ENCODE assay signal across 14 cellular contexts in the genomic region with DNA sequence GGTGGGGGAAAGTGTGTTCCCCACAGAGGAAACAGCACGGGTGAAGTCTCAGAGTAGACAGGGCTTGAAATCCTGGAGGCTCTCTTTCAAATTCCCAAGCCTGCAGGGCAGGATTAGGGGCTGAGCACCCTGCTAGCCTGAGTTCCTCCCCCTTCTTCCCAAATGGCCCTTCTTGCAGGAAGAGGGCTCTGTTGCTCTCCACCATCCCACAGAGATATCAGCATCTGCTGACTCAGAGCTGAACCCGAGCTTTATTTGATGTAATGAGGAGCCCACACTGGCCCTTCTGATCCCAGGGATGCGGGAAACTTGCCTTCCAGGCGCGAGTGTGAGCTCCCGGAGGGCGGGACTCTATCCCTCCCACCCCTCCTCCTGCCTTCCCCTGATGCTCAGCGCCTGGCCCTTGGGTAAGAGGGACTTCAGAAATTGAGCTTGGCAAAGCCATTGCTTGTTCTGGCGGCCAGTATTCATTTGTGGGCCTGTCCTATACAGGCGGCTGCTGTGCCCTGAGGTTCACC. TPM values are rescaled to one million over a fixed set of nuclear protein-coding genes. Genes with fewer than 3 reads are reported as not detected.
DNase-seq lines count a peak whose midpoint lies in the region; ATAC-seq, FAIRE-seq and TF ChIP-seq lines count a peak whose summit lies in the region.
"Had no signal": no experiment of that assay in that cellular context is flagged by ENCODE, and none has a peak within 500 bp of the region (broad histone marks: within the 10 kb centered on the region; RNA-seq: fewer than 3 reads in every experiment).

No MANE protein-coding gene starts in this region.

- H3K9ac ChIP-seq in SK-N-SH = peak overlapping the region; percentile 50; the same call in 1 of the 2 replicates

- H3K27me3 ChIP-seq in SK-N-SH (ENCODE audit: insufficient read depth) (no peaks in the 10 kb centered on the region), heart right ventricle (no peaks in the 10 kb centered on the region)

- no peaks in the 10 kb centered on the region for H4K20me1 ChIP-seq in SK-N-SH (ENCODE audit: insufficient read depth)

- peak; percentile 39 for TF ChIP-seq RAD21 in SK-N-SH (IDR thresholded peaks at IDR 0.05; ENCODE audit: low read length)

- peaks cover 22% of the 10 kb centered on the region for H3F3A ChIP-seq in SK-N-SH (replicated peaks; ENCODE audit: insufficient read depth)

- peaks cover 60 to 96% of the 10 kb centered on the region in 2 experiments for H3K4me1 ChIP-seq in SK-N-SH (ENCODE audit: control insufficient read depth in 1 of 2, insufficient read depth in 2 of 2, low read depth in 1 of 2, low read length in 1 of 2)
- H3K4me1 ChIP-seq in heart right ventricle = peaks cover 2 to 52% (median 27%) of the 10 kb centered on the region in 9 donors
- H3K4me1 ChIP-seq: prostate gland had no signal

- H3K27ac ChIP-seq in SK-N-SH (ENCODE audit: low read depth in 2 of 2, low read length in 1 of 2) = peak overlapping the region; percentile 80 to 97
- no peak overlapping the region for H3K27ac ChIP-seq in heart right ventricle
- H3K27ac ChIP-seq: prostate gland had no signal

- no peak for TF ChIP-seq EP300 in SK-N-SH (IDR thresholded peaks at IDR 0.05; ENCODE audit: borderline replicate concordance in 1 of 2, low read depth in 1 of 2, low read length in 1 of 2)

- CTCF ChIA-PET in SK-N-SH (lab: Yijun Ruan, JAX) = interaction anchor here (1.0 to 10.7 kb wide), 14 partner anchors 16 to 118 kb away, joined by 3 to 85 read pairs (median 8); no protein-coding TSS in a partner anchor

- H3K36me3 ChIP-seq in SK-N-SH (replicated peaks in 1 of 2; ENCODE audit: control insufficient read depth in 1 of 2, insufficient read depth in 2 of 2, low read length in 1 of 2) (peaks cover 0 to 2% of the 10 kb centered on the region in 2 experiments), heart right ventricle (no peaks in the 10 kb centered on the region)
- H3K36me3 ChIP-seq: prostate gland had no signal

- TF ChIP-seq CTCF in SK-N-SH (IDR thresholded peaks at IDR 0.05) (no peak), heart right ventricle (IDR thresholded peaks at IDR 0.05) (no peak)

- intact Hi-C loops in heart right ventricle (cut with DNase I) = no loop called here

- DNase-seq in NCI-H1092 (lab: John Stamatoyannopoulos, UW) (peak; percentile 20), NCI-H1092 treated with DMSO at 0.1 percent for 48 hours (lab: John Stamatoyannopoulos, UW) (no peak), SK-N-SH (peak; percentile 82), heart right ventricle (peak; percentile 24 to 40), smooth muscle cell of the brain vasculature (ENCODE audit: low read depth, low spot score) (peak; percentile 78), frontal cortex (ENCODE audit: low spot score in 2 of 2) (no peak)
- DNase-seq: 8988T; NCI-H1105; stimulated activated naive B cell treated with anti-CD40 and anti-IgM and Interleukin-4, amounts not matched to agents 10 μg/mL and 1 μg/mL and 100 μg/mL, for 72 hours had no signal

- H3K9me2 ChIP-seq in SK-N-SH = no peaks in the 10 kb centered on the region

- H2AFZ ChIP-seq in SK-N-SH (ENCODE audit: low read depth) = no peak overlapping the region

- ATAC-seq in heart right ventricle (peak in 7 of 8 donors; percentile 19 to 68 (median 35)), HG02973 (IDR thresholded peaks at IDR 0.05; ENCODE audit: unreplicated experiment) (no peak), HG03439 (IDR thresholded peaks at IDR 0.05; ENCODE audit: unreplicated experiment) (no peak)
- ATAC-seq: GM12878; stimulated activated naive B cell treated with anti-CD40 and anti-IgM and Interleukin-4, amounts not matched to agents 10 μg/mL and 1 μg/mL and 100 μg/mL, for 72 hours had no signal

- H3K9me3 ChIP-seq in SK-N-SH (no peaks in the 10 kb centered on the region), heart right ventricle (no peaks in the 10 kb centered on the region)
- H3K9me3 ChIP-seq: prostate gland had no signal

- H3K4me2 ChIP-seq in SK-N-SH = peak overlapping the region; percentile 82; the same call in 1 of the 2 replicates

- peaks cover 21% of the 10 kb centered on the region; the same call in 1 of the 2 replicates for H3K79me2 ChIP-seq in SK-N-SH (ENCODE audit: insufficient read depth)

- FAIRE-seq in frontal cortex (lab: Jason Lieb, UNC) = no peak
- FAIRE-seq: GM12878, TTC549 had no signal

- 28% methylated on average over 3 of the region's 10 CpGs for WGBS in SK-N-SH (ENCODE audit: low lambda C conversion rate)
- WGBS in heart right ventricle, 2 donors = 61 to 66% methylated on average over 10 of the region's 10 CpGs

- peak overlapping the region; percentile 17 to 50; a peak in 3 of 4 replicates for H3K4me3 ChIP-seq in SK-N-SH (ENCODE audit: low read depth in 2 of 2, low read length in 1 of 2)
- H3K4me3 ChIP-seq in heart right ventricle = no peak overlapping the region
- H3K4me3 ChIP-seq: GM12878, prostate gland had no signal

- POLR2A ChIA-PET in SK-N-SH (lab: Yijun Ruan, JAX) = interaction anchor here (0.7 to 2.7 kb wide), 8 partner anchors 19 to 68 kb away, joined by 3 to 16 read pairs (median 4); no protein-coding TSS in a partner anchor

TF ChIP-seq in SK-N-SH, 30 proteins besides CTCF, POLR2A, EP300 and RAD21 (continues in another document):
- TF ChIP-seq, protein P1, sequence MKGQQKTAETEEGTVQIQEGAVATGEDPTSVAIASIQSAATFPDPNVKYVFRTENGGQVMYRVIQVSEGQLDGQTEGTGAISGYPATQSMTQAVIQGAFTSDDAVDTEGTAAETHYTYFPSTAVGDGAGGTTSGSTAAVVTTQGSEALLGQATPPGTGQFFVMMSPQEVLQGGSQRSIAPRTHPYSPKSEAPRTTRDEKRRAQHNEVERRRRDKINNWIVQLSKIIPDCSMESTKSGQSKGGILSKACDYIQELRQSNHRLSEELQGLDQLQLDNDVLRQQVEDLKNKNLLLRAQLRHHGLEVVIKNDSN (IDR thresholded peaks at IDR 0.05; ENCODE audit: borderline replicate concordance, low read depth) = no peak
- no peak for TF ChIP-seq MEF2A (IDR thresholded peaks at IDR 0.05; ENCODE audit: borderline replicate concordance, low read depth)
- no peak for TF ChIP-seq GABPA (IDR thresholded peaks at IDR 0.05; ENCODE audit: low read depth)
- TF ChIP-seq, protein P2, sequence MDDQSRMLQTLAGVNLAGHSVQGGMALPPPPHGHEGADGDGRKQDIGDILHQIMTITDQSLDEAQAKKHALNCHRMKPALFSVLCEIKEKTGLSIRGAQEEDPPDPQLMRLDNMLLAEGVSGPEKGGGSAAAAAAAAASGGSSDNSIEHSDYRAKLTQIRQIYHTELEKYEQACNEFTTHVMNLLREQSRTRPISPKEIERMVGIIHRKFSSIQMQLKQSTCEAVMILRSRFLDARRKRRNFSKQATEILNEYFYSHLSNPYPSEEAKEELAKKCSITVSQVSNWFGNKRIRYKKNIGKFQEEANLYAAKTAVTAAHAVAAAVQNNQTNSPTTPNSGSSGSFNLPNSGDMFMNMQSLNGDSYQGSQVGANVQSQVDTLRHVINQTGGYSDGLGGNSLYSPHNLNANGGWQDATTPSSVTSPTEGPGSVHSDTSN (IDR thresholded peaks at IDR 0.05) = no peak
- TF ChIP-seq RFX5 (IDR thresholded peaks at IDR 0.05; ENCODE audit: low read length) = no peak
- TF ChIP-seq TCF12 (IDR thresholded peaks at IDR 0.05) = peak; percentile 44; the same call in 1 of the 2 replicates
- TF ChIP-seq FOSL2 (IDR thresholded peaks at IDR 0.05; ENCODE audit: borderline replicate concordance, low read depth) = no peak; the same call in 1 of the 2 replicates
- no peak for TF ChIP-seq EZH2phosphoT487 (IDR thresholded peaks at IDR 0.05; ENCODE audit: borderline replicate concordance, low read depth)
- TF ChIP-seq, protein P3, sequence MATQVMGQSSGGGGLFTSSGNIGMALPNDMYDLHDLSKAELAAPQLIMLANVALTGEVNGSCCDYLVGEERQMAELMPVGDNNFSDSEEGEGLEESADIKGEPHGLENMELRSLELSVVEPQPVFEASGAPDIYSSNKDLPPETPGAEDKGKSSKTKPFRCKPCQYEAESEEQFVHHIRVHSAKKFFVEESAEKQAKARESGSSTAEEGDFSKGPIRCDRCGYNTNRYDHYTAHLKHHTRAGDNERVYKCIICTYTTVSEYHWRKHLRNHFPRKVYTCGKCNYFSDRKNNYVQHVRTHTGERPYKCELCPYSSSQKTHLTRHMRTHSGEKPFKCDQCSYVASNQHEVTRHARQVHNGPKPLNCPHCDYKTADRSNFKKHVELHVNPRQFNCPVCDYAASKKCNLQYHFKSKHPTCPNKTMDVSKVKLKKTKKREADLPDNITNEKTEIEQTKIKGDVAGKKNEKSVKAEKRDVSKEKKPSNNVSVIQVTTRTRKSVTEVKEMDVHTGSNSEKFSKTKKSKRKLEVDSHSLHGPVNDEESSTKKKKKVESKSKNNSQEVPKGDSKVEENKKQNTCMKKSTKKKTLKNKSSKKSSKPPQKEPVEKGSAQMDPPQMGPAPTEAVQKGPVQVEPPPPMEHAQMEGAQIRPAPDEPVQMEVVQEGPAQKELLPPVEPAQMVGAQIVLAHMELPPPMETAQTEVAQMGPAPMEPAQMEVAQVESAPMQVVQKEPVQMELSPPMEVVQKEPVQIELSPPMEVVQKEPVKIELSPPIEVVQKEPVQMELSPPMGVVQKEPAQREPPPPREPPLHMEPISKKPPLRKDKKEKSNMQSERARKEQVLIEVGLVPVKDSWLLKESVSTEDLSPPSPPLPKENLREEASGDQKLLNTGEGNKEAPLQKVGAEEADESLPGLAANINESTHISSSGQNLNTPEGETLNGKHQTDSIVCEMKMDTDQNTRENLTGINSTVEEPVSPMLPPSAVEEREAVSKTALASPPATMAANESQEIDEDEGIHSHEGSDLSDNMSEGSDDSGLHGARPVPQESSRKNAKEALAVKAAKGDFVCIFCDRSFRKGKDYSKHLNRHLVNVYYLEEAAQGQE (IDR thresholded peaks at IDR 0.05; ENCODE audit: low read depth, low read length) = 0 out of 2 replicates have a peak, but pooled peaks have one; percentile 21
- peak; percentile 35; the same call in 1 of the 2 replicates for TF ChIP-seq MXI1 (IDR thresholded peaks at IDR 0.05; ENCODE audit: low read depth, low read length)

RNA-seq across cellular contexts. Expression of a gene that starts 1.4 kb away (rescaled TPM):
- polyA plus RNA-seq in SK-N-SH (2012; rRNA removed) (27.9 and 31.0 TPM in 2 replicates), heart right ventricle (under 1 TPM; 0.03 to 0.15 TPM)
- 7.3 and 13.0 TPM in 2 replicates for polyA plus RNA-seq in SK-N-SH (2012; cell fraction: cytosol; rRNA removed)
- polyA plus RNA-seq in SK-N-SH (2012; cell fraction: nucleus; rRNA removed) = 140 and 152 TPM in 2 replicates
- total RNA-seq in heart right ventricle (under 1 TPM in 2 of 10 donors, not detected in 8; 0.13 to 0.21 TPM), frontal cortex (3.7 TPM)

RNA-seq across cellular contexts. Expression of a gene that starts 30.5 kb away (rescaled TPM):
- polyA plus RNA-seq in SK-N-SH (2012; rRNA removed) = 3.4 and 7.3 TPM in 2 replicates
- polyA plus RNA-seq in SK-N-SH (2012; cell fraction: cytosol; rRNA removed) = 1.9 and 3.0 TPM in 2 replicates
- 1.7 and 1.9 TPM in 2 replicates for polyA plus RNA-seq in SK-N-SH (2012; cell fraction: nucleus; rRNA removed)
- 10 to 100 TPM in 9 of 10 donors, 1 to 10 TPM in 1; 9.1 to 19.7 (median 14.1) TPM for total RNA-seq in heart right ventricle
- polyA plus RNA-seq in heart right ventricle = 10 to 100 TPM in 1 of 2 donors, 1 to 10 TPM in 1; 8.8 to 12.2 TPM
- 12.6 TPM for total RNA-seq in frontal cortex

RNA-seq across cellular contexts. Expression of a gene that starts 32.2 kb away (rescaled TPM):
- polyA plus RNA-seq in SK-N-SH (2012; rRNA removed) (3.3 and 4.0 TPM in 2 replicates), heart right ventricle (not detected)
- polyA plus RNA-seq in SK-N-SH (2012; cell fraction: cytosol; rRNA removed) = 1.8 and 2.9 TPM in 2 replicates
- 3.9 and 4.0 TPM in 2 replicates for polyA plus RNA-seq in SK-N-SH (2012; cell fraction: nucleus; rRNA removed)
- total RNA-seq in heart right ventricle (not detected), frontal cortex (0.41 TPM)

Comparison
In these comparisons a context has a peak if more than half of its experiments do, and no peak if none do; other contexts are left out.
1. DNase-seq: peak in NCI-H1092 (single experiment), SK-N-SH (single experiment), heart right ventricle (2 of 2) and smooth muscle cell of the brain vasculature (single experiment); none in NCI-H1092 treated with DMSO at 0.1 percent for 48 hours (single experiment) and frontal cortex (0 of 2).
2. H3K27ac ChIP-seq: peak in SK-N-SH (2 of 2); none in heart right ventricle (0 of 10).
3. H3K4me3 ChIP-seq: peak in SK-N-SH (2 of 2); none in heart right ventricle (0 of 10).
4. ATAC-seq: peak in heart right ventricle (7 of 8); none in HG02973 (single experiment) and HG03439 (single experiment).